Comparison of ENCODE assay signal across 8 cellular contexts in the genomic region with DNA sequence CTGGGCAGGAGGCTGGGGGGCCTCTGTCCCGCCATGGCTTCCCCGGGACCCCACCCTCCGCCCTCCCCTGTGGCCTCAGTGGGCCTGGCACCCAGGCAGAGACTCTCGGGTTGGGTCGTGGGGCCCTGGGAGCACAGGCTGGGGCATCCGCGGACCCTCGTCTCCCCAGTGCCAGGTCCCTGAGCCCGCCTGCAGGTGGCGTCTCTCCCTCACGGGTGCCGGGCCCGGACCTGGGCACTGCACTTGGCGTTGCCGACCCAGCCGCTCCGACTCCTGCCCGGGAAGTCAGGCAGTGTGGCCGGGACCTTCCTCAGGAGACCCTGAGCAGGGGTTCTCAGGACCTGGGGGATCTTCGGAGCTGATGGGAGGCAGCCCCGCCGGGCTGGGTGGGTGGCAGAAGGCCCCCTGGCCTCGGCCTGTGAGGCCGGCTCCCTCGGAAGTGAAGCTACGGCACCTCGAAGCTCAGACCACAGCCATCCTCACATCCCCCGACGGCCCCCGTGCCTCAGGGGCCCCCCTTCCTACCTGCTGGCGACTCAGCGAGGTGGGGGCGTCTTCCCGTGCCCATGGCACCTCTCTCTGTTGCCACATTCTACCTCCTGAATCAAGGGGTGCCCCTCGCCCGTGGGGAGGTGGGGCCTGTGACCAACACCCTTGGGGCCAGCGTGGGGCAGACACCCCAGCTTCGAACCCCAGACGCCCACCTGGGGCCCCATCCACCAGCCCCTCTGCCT. TPM values are rescaled to one million over a fixed set of nuclear protein-coding genes. Genes with fewer than 3 reads are reported as not detected.
DNase-seq lines count a peak whose midpoint lies in the region; ATAC-seq and TF ChIP-seq lines count a peak whose summit lies in the region.

No MANE protein-coding gene starts in this region.

- H3K9me3 ChIP-seq in SK-N-SH (no peaks in the 10 kb centered on the region), tibial artery (no peaks in the 10 kb centered on the region)

- H2AFZ ChIP-seq in SK-N-SH (ENCODE audit: low read depth) = no peak overlapping the region

- POLR2A ChIA-PET in SK-N-SH (lab: Yijun Ruan, JAX) = interaction anchor here (0.7 to 0.9 kb wide), 3 partner anchors 109 to 168 kb away, joined by 3 read pairs; no protein-coding TSS in a partner anchor

- peaks cover 0 to 13% of the 10 kb centered on the region in 2 experiments; a peak in 1 of 4 replicates for H3K4me1 ChIP-seq in SK-N-SH (ENCODE audit: control insufficient read depth in 1 of 2, insufficient read depth in 2 of 2, low read depth in 1 of 2, low read length in 1 of 2)
- H3K4me1 ChIP-seq in tibial artery = peaks cover 0 to 14% (median 4%) of the 10 kb centered on the region in 4 donors

- intact Hi-C loops in Right ventricle myocardium inferior (cut with DNase I) (loop anchor here (2.0 to 5.0 kb wide), 4 partner anchors 110 to 249 kb away; a partner anchor contains a TSS), tibial artery (cut with DNase I; ENCODE audit: low total_unique reads) (loop anchor here (5.0 kb wide), 2 partner anchors 110 to 170 kb away; a partner anchor contains a TSS)

- DNase-seq in NCI-H524 (lab: John Stamatoyannopoulos, UW) (peak; percentile 13 to 63), NCI-H524 treated with DMSO at 0.1 percent for 48 hours (lab: John Stamatoyannopoulos, UW) (no peak), HuH-7 (ENCODE audit: low spot score) (peak; percentile 97), SK-N-SH (peak; percentile 97), Right ventricle myocardium inferior (ENCODE audit: missing footprints) (peak; percentile 91), pons (ENCODE audit: low spot score) (peak; percentile 58), tibial artery (peak; percentile 66 to 84)
- DNase-seq in activated naive CD4-positive, alpha-beta T cell treated with anti-CD3 and anti-CD28 coated beads, Interleukin-2, amount 50 U/mL, for 16 hours = peak; percentile 87

- TF ChIP-seq RAD21 in SK-N-SH (IDR thresholded peaks at IDR 0.05; ENCODE audit: low read length) = peak; percentile 91

- CTCF ChIA-PET in SK-N-SH (lab: Yijun Ruan, JAX) = interaction anchor here (0.6 to 7.2 kb wide), 73 partner anchors 8 to 249 kb away, joined by 3 to 131 read pairs (median 4); a partner anchor contains a TSS

- H3K9ac ChIP-seq in SK-N-SH = no peak overlapping the region

- no peaks in the 10 kb centered on the region for H3K9me2 ChIP-seq in SK-N-SH

- no peaks in the 10 kb centered on the region for H3K36me3 ChIP-seq in SK-N-SH (replicated peaks in 1 of 2; ENCODE audit: control insufficient read depth in 1 of 2, insufficient read depth in 2 of 2, low read length in 1 of 2)
- no peaks in the 10 kb centered on the region for H3K36me3 ChIP-seq in tibial artery

- H3K27me3 ChIP-seq in SK-N-SH (ENCODE audit: insufficient read depth) (0 out of 2 replicates have a peak, but pooled peaks cover 6% of the 10 kb centered on the region), tibial artery (peaks cover 0 to 44% of the 10 kb centered on the region in 2 donors)

- TF ChIP-seq EP300 in SK-N-SH (IDR thresholded peaks at IDR 0.05; ENCODE audit: borderline replicate concordance in 1 of 2, low read depth in 1 of 2, low read length in 1 of 2) = no peak

- no peaks in the 10 kb centered on the region for H3K79me2 ChIP-seq in SK-N-SH (ENCODE audit: insufficient read depth)

- whole genome bisulfite sequencing in SK-N-SH (ENCODE audit: low lambda C conversion rate) = 35% methylated on average over 15 of the region's 39 CpGs

- no peaks in the 10 kb centered on the region for H4K20me1 ChIP-seq in SK-N-SH (ENCODE audit: insufficient read depth)

- ATAC-seq in Right ventricle myocardium inferior = peak; percentile 88

- H3K27ac ChIP-seq in SK-N-SH (ENCODE audit: low read depth in 2 of 2, low read length in 1 of 2) (no peak overlapping the region), tibial artery (no peak overlapping the region)

- TF ChIP-seq CTCF in SK-N-SH (IDR thresholded peaks at IDR 0.05) = peak; percentile 65
- TF ChIP-seq CTCF in tibial artery (IDR thresholded peaks at IDR 0.05) = peak; percentile 78 to 87

- no peak overlapping the region; the same call in 1 of the 2 replicates for H3K4me2 ChIP-seq in SK-N-SH

- H3K4me3 ChIP-seq in SK-N-SH (ENCODE audit: low read depth in 2 of 2, low read length in 1 of 2) (peak overlapping the region in 1 of 2 experiments; percentile 6; a peak in 1 of 4 replicates), tibial artery (peak overlapping the region in 1 of 2 donors; percentile 19)

- peaks cover 10% of the 10 kb centered on the region for H3F3A ChIP-seq in SK-N-SH (replicated peaks; ENCODE audit: insufficient read depth)

TF ChIP-seq in SK-N-SH, 30 proteins besides CTCF, POLR2A, EP300 and RAD21:
- TF ChIP-seq SMC3 (IDR thresholded peaks at IDR 0.05; ENCODE audit: low read depth, low read length) (peak; percentile 95), TCF12 (IDR thresholded peaks at IDR 0.05) (no peak)

RNA-seq across cellular contexts. Expression of a gene that starts 6.4 kb away (rescaled TPM):
- 10.1 and 10.2 TPM in 2 replicates for polyA plus RNA-seq in SK-N-SH (2012; rRNA removed)
- 3.0 and 4.9 TPM in 2 replicates for polyA plus RNA-seq in SK-N-SH (2012; cell fraction: cytosol; rRNA removed)
- polyA plus RNA-seq in SK-N-SH (2012; cell fraction: nucleus; rRNA removed) = 57.7 and 66.0 TPM in 2 replicates
- total RNA-seq in Right ventricle myocardium inferior = 2.9 TPM

RNA-seq across cellular contexts. Expression of a gene that starts 48.1 kb away (rescaled TPM):
- not detected in 2 replicates for polyA plus RNA-seq in SK-N-SH (2012; rRNA removed)
- polyA plus RNA-seq in SK-N-SH (2012; cell fraction: cytosol; rRNA removed) = not detected in 2 replicates
- polyA plus RNA-seq in SK-N-SH (2012; cell fraction: nucleus; rRNA removed) = 0.04 TPM in 1 of 2 replicates, not detected in the other
- total RNA-seq in Right ventricle myocardium inferior = not detected

RNA-seq across cellular contexts. Expression of a gene that starts 51.4 kb away (rescaled TPM):
- polyA plus RNA-seq in SK-N-SH (2012; rRNA removed) = not detected in 2 replicates
- not detected in 2 replicates for polyA plus RNA-seq in SK-N-SH (2012; cell fraction: cytosol; rRNA removed)
- not detected in 2 replicates for polyA plus RNA-seq in SK-N-SH (2012; cell fraction: nucleus; rRNA removed)
- 0.24 TPM for total RNA-seq in Right ventricle myocardium inferior
